In the genomic region with DNA sequence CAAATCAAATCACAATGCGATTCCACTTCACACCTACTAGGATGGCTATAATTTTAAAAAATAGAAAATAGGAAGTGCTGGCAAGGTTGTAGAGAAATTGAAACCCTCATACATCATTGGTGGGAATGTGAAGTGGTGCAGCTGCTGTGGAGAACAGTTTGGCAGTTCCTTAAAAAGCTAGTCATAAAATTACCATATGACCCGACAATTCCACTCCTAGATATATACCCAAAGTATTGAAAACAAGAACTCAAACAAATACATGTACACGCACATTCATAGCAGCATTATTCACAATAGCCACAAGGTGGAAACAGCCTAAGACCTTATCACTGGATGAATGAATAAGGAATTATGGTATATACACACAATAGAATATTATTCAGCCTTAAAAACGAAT, we compare ENCODE assay signal across 13 cellular contexts. TPM values are rescaled to one million over a fixed set of nuclear protein-coding genes. Genes with fewer than 3 reads are reported as not detected.
A peak's percentile ranks its signal among the peaks of the same experiment; 100 is the strongest.
DNase-seq lines count a peak whose midpoint lies in the region; ATAC-seq and TF ChIP-seq lines count a peak whose summit lies in the region.
"Had no signal": no experiment of that assay in that cellular context is flagged by ENCODE, and none has a peak within 500 bp of the region (broad histone marks: within the 10 kb centered on the region; RNA-seq: fewer than 3 reads in every experiment).

No MANE protein-coding gene starts in this region.

- H3K36me3 ChIP-seq in mucosa of descending colon (ENCODE audit: low read depth), result no peaks in the 10 kb centered on the region

- peak overlapping the region in 1 of 4 donors; percentile 80 for H3K4me3 Mint-ChIP-seq in IgD-negative memory B cell
- H3K4me3 Mint-ChIP-seq: activated T-helper 1 cell treated with anti-CD3 and anti-CD28 coated beads, Interleukin-12 subunit alpha, Interleukin-12 subunit beta, Interleukin-2, Interleukin-4 antibody, amounts not matched to agents 30 ng/mL and 10 ng/mL and 1 ng/mL, durations not matched to agents 14 hours and 24 hours and 36 hours; dendritic cell treated with granulocyte-macrophage colony-stimulating factor and Interleukin-4, amounts not matched to agents 40 ng/mL and 50 ng/mL, for 4 days had no signal

- TF ChIP-seq CTCF in mucosa of descending colon (IDR thresholded peaks at IDR 0.05), result no peak

- H3K27ac Mint-ChIP-seq in IgD-negative memory B cell, result peak overlapping the region in 2 of 3 donors; percentile 3 to 26
- H3K27ac Mint-ChIP-seq: activated T-helper 1 cell treated with anti-CD3 and anti-CD28 coated beads, Interleukin-12 subunit alpha, Interleukin-12 subunit beta, Interleukin-2, Interleukin-4 antibody, amounts not matched to agents 30 ng/mL and 10 ng/mL and 1 ng/mL, durations not matched to agents 14 hours and 24 hours and 36 hours; dendritic cell treated with granulocyte-macrophage colony-stimulating factor and Interleukin-4, amounts not matched to agents 40 ng/mL and 50 ng/mL, for 4 days had no signal

- H3K4me1 ChIP-seq in mucosa of descending colon (ENCODE audit: low read depth), result no peaks in the 10 kb centered on the region

- peak; percentile 12 for ATAC-seq in mucosa of descending colon
- ATAC-seq in Right ventricle myocardium superior (ENCODE audit: poor library complexity), result no peak
- ATAC-seq in GM21526 (IDR thresholded peaks at IDR 0.05; ENCODE audit: low FRiP score, unreplicated experiment), result no peak

- no peaks in the 10 kb centered on the region for H3K9me3 ChIP-seq in mucosa of descending colon

- DNase-seq in DMS 273 (lab: John Stamatoyannopoulos, UW; ENCODE audit: unreplicated experiment) (peak; percentile 19), DMS 273 treated with DMSO at 0.1 percent for 48 hours (lab: John Stamatoyannopoulos, UW) (no peak), SW480 (ENCODE audit: low spot score) (peak; percentile 33), mucosa of descending colon (no peak), Right ventricle myocardium superior (no peak)
- DNase-seq in activated effector memory CD4-positive, alpha-beta T cell treated with anti-CD3 and anti-CD28 coated beads, Interleukin-2, amount 50 U/mL, for 16 hours, result no peak
- DNase-seq: NCI-H510A treated with DMSO at 0.1 percent for 48 hours had no signal

- intact Hi-C loops in mucosa of descending colon (cut with DNase I, micrococcal nuclease), result no loop called here
- intact Hi-C loops in Right ventricle myocardium superior (cut with DNase I), result no loop called here

- peaks cover 36 to 48% (median 37%) of the 10 kb centered on the region in 3 donors for H3K4me1 Mint-ChIP-seq in IgD-negative memory B cell

- no peak overlapping the region for H3K4me3 ChIP-seq in mucosa of descending colon
- H3K4me3 ChIP-seq: skin epidermis had no signal

- H3K9me3 Mint-ChIP-seq in IgD-negative memory B cell, result no peaks in the 10 kb centered on the region
- H3K9me3 Mint-ChIP-seq: activated T-helper 1 cell treated with anti-CD3 and anti-CD28 coated beads, Interleukin-12 subunit alpha, Interleukin-12 subunit beta, Interleukin-2, Interleukin-4 antibody, amounts not matched to agents 30 ng/mL and 10 ng/mL and 1 ng/mL, durations not matched to agents 14 hours and 24 hours and 36 hours; dendritic cell treated with granulocyte-macrophage colony-stimulating factor and Interleukin-4, amounts not matched to agents 40 ng/mL and 50 ng/mL, for 4 days had no signal

- H3K36me3 Mint-ChIP-seq in IgD-negative memory B cell, result peaks cover 5% of the 10 kb centered on the region

- H3K27me3 Mint-ChIP-seq in IgD-negative memory B cell, result no peaks in the 10 kb centered on the region
- H3K27me3 Mint-ChIP-seq: dendritic cell treated with granulocyte-macrophage colony-stimulating factor and Interleukin-4, amounts not matched to agents 40 ng/mL and 50 ng/mL, for 4 days had no signal

RNA-seq across cellular contexts. Expression of a gene that starts 12.0 kb away (rescaled TPM):
- polyA plus RNA-seq in IgD-negative memory B cell, result 580 TPM
- total RNA-seq in mucosa of descending colon (100 to 1,000 TPM; 178 to 303 (median 259) TPM), Right ventricle myocardium superior (163 TPM)

RNA-seq across cellular contexts. Expression of a gene that starts 31.4 kb away (rescaled TPM):
- polyA plus RNA-seq in IgD-negative memory B cell, result not detected
- total RNA-seq in mucosa of descending colon, result not detected
- total RNA-seq in Right ventricle myocardium superior, result not detected
- total RNA-seq: activated T-helper 1 cell treated with anti-CD3 and anti-CD28 coated beads, Interleukin-12 subunit alpha, Interleukin-12 subunit beta, Interleukin-2, Interleukin-4 antibody, amounts not matched to agents 30 ng/mL and 10 ng/mL and 1 ng/mL, durations not matched to agents 14 hours and 24 hours and 36 hours; LHCN-M2 had no signal

Comparison
In these comparisons a context has a peak if more than half of its experiments do, and no peak if none do; other contexts are left out.
1. DNase-seq: peak in DMS 273 (single experiment) and SW480 (single experiment); none in DMS 273 treated with DMSO at 0.1 percent for 48 hours (single experiment), mucosa of descending colon (0 of 3), activated effector memory CD4-positive, alpha-beta T cell treated with anti-CD3 and anti-CD28 coated beads, Interleukin-2, amount 50 U/mL, for 16 hours (single experiment) and Right ventricle myocardium superior (single experiment).